Comparison of ENCODE assay signal across 25 cellular contexts in genomic region chr2:229997565-229997964, GRCh38.
A peak's percentile ranks its signal among the peaks of the same experiment; 100 is the strongest.
DNase-seq lines count a peak whose midpoint lies in the region; ATAC-seq, FAIRE-seq and TF ChIP-seq lines count a peak whose summit lies in the region.
"Had no signal": no experiment of that assay in that cellular context is flagged by ENCODE, and none has a peak within 500 bp of the region (broad histone marks: within the 10 kb centered on the region; RNA-seq: fewer than 3 reads in every experiment).

No MANE protein-coding gene starts in this region.

- no peak for ATAC-seq in CD4-positive, CD25-positive, alpha-beta regulatory T cell (ENCODE audit: low read depth in 2 of 2)
- ATAC-seq in GM18505 (IDR thresholded peaks at IDR 0.05; ENCODE audit: unreplicated experiment): no peak
- ATAC-seq: A549 had no signal

- intact Hi-C loops in esophagus muscularis mucosa (cut with DNase I): no loop called here

- no peak overlapping the region for H3K9ac ChIP-seq in OCI-LY3 (ENCODE audit: low read length)
- H3K9ac ChIP-seq: BLaER1 treated with 17β-estradiol and CSF1 and Interleukin-3, amounts not matched to agents 10 nM and 100 nM; GM23248 had no signal

- H3K9me3 ChIP-seq in CD4-positive, CD25-positive, alpha-beta regulatory T cell (ENCODE audit: control insufficient read depth in 2 of 2, low read length in 2 of 2): no peaks in the 10 kb centered on the region
- H3K9me3 ChIP-seq in OCI-LY3 (ENCODE audit: insufficient read depth, low read length) (no peaks in the 10 kb centered on the region), esophagus muscularis mucosa (no peaks in the 10 kb centered on the region), small intestine (ENCODE audit: control insufficient read depth, low read depth) (no peaks in the 10 kb centered on the region)
- H3K9me3 ChIP-seq: A549; BE2C; BLaER1 treated with 17β-estradiol and CSF1 and Interleukin-3, amounts not matched to agents 10 nM and 100 nM had no signal

- H3K9me3 Mint-ChIP-seq in CD4-positive, CD25-positive, alpha-beta regulatory T cell: no peaks in the 10 kb centered on the region
- H3K9me3 Mint-ChIP-seq: CD14-positive monocyte; CD4-positive, alpha-beta memory T cell had no signal

- H2AFZ ChIP-seq in OCI-LY3 (ENCODE audit: low read depth, low read length): no peak overlapping the region
- H2AFZ ChIP-seq: GM23248 had no signal

- no peaks in the 10 kb centered on the region for H3K27me3 ChIP-seq in CD4-positive, CD25-positive, alpha-beta regulatory T cell (ENCODE audit: control insufficient read depth, insufficient read depth, low read length)
- H3K27me3 ChIP-seq in OCI-LY3 (ENCODE audit: low read depth, low read length) (no peaks in the 10 kb centered on the region), esophagus muscularis mucosa (no peaks in the 10 kb centered on the region), small intestine (ENCODE audit: control insufficient read depth in 2 of 2, insufficient read depth in 2 of 2, low read length in 2 of 2) (no peaks in the 10 kb centered on the region)
- H3K27me3 ChIP-seq: BE2C; BLaER1 treated with 17β-estradiol and CSF1 and Interleukin-3, amounts not matched to agents 10 nM and 100 nM had no signal

- no peak overlapping the region for H3K4me3 ChIP-seq in CD4-positive, CD25-positive, alpha-beta regulatory T cell (ENCODE audit: low read depth, low read length)
- H3K4me3 ChIP-seq in OCI-LY3 (ENCODE audit: low read length): 0 out of 2 replicates have a peak overlapping the region, but pooled peaks have one; percentile 10
- no peak overlapping the region for H3K4me3 ChIP-seq in esophagus muscularis mucosa
- H3K4me3 ChIP-seq in small intestine (ENCODE audit: low read depth in 1 of 2, low read length in 2 of 2): no peak overlapping the region
- H3K4me3 ChIP-seq: A549; BLaER1 treated with 17β-estradiol and CSF1 and Interleukin-3, amounts not matched to agents 10 nM and 100 nM; GM23248 had no signal

- H3K4me1 ChIP-seq in CD4-positive, CD25-positive, alpha-beta regulatory T cell (ENCODE audit: control insufficient read depth, insufficient read depth, low read length, poor library complexity, severe bottlenecking): peaks cover 7% of the 10 kb centered on the region
- H3K4me1 ChIP-seq in OCI-LY3 (ENCODE audit: low read length) (peaks cover 24% of the 10 kb centered on the region), esophagus muscularis mucosa (no peaks in the 10 kb centered on the region), small intestine (ENCODE audit: control insufficient read depth in 2 of 2, insufficient read depth in 1 of 2, low read depth in 1 of 2, low read length in 1 of 2) (no peaks in the 10 kb centered on the region)
- H3K4me1 ChIP-seq: A549 had no signal

- WGBS in esophagus muscularis mucosa: 80% methylated on average over 3 of the region's 3 CpGs
- 74 to 100% (median 90%) methylated on average over 3 of the region's 3 CpGs for WGBS in small intestine, 3 donors

- H3K4me3 Mint-ChIP-seq in CD4-positive, CD25-positive, alpha-beta regulatory T cell: no peak overlapping the region
- H3K4me3 Mint-ChIP-seq: CD14-positive monocyte; CD4-positive, alpha-beta memory T cell had no signal

- H3K36me3 ChIP-seq in CD4-positive, CD25-positive, alpha-beta regulatory T cell (ENCODE audit: control insufficient read depth, insufficient read depth, low read length): no peaks in the 10 kb centered on the region
- H3K36me3 ChIP-seq in OCI-LY3 (replicated peaks; ENCODE audit: low read depth, low read length) (no peaks in the 10 kb centered on the region), esophagus muscularis mucosa (no peaks in the 10 kb centered on the region), small intestine (ENCODE audit: control insufficient read depth in 2 of 2, insufficient read depth in 2 of 2, low read length in 2 of 2) (peaks cover 0 to 2% of the 10 kb centered on the region in 2 donors)
- H3K36me3 ChIP-seq: BE2C; BLaER1 treated with 17β-estradiol and CSF1 and Interleukin-3, amounts not matched to agents 10 nM and 100 nM had no signal

- DNase-seq in CD4-positive, CD25-positive, alpha-beta regulatory T cell: no peak
- DNase-seq in esophagus muscularis mucosa (ENCODE audit: extremely low spot score) (peak; percentile 75), NCI-H146 treated with DMSO at 0.1 percent for 48 hours (lab: John Stamatoyannopoulos, UW; ENCODE audit: unreplicated experiment) (no peak), small intestine (no peak)
- DNase-seq: 8988T; ACHN; AML-193; BE2C; Calu3; CD4-positive, alpha-beta memory T cell; COR-L47; DMS53; DMS79 treated with DMSO at 0.1 percent for 48 hours; GF-D8; GM23248; H7; HCEC 1CT had no signal

- H3K79me2 ChIP-seq in OCI-LY3 (ENCODE audit: low read length): no peaks in the 10 kb centered on the region

- H3K4me2 ChIP-seq in OCI-LY3 (ENCODE audit: low read length): peak overlapping the region; percentile 45
- H3K4me2 ChIP-seq: A549; BLaER1 treated with 17β-estradiol and CSF1 and Interleukin-3, amounts not matched to agents 10 nM and 100 nM had no signal

- no peak for TF ChIP-seq POLR2A in esophagus muscularis mucosa (IDR thresholded peaks at IDR 0.05; ENCODE audit: low read depth)
- TF ChIP-seq POLR2A in GM18505 (IDR thresholded peaks at IDR 0.05; ENCODE audit: borderline replicate concordance, extremely low read depth, insufficient read depth, insufficient read length): no peak

- FAIRE-seq in small intestine (lab: Jason Lieb, UNC): no peak
- FAIRE-seq: A549, GM12892, GM19239, H1 had no signal

- TF ChIP-seq CTCF in OCI-LY3 (IDR thresholded peaks at IDR 0.05; ENCODE audit: low read depth, low read length) (no peak), esophagus muscularis mucosa (IDR thresholded peaks at IDR 0.05) (no peak)

- H3K36me3 Mint-ChIP-seq in CD4-positive, CD25-positive, alpha-beta regulatory T cell: peaks cover 12% of the 10 kb centered on the region
- H3K36me3 Mint-ChIP-seq: CD14-positive monocyte had no signal

- peak overlapping the region in 2 of 3 donors; percentile 13 to 60 for H3K27ac Mint-ChIP-seq in CD4-positive, CD25-positive, alpha-beta regulatory T cell
- H3K27ac Mint-ChIP-seq: CD14-positive monocyte had no signal

- no peak overlapping the region for H3K27ac ChIP-seq in CD4-positive, CD25-positive, alpha-beta regulatory T cell (ENCODE audit: insufficient read depth, low read length, poor library complexity, severe bottlenecking)
- H3K27ac ChIP-seq in OCI-LY3 (ENCODE audit: low read length) (no peak overlapping the region), esophagus muscularis mucosa (replicated peaks in 1 of 4) (no peak overlapping the region), small intestine (ENCODE audit: low read depth in 1 of 2, low read length in 1 of 2) (no peak overlapping the region)
- H3K27ac ChIP-seq: A549; BLaER1 treated with 17β-estradiol and CSF1 and Interleukin-3, amounts not matched to agents 10 nM and 100 nM; GM23248 had no signal

- no peak for TF ChIP-seq EP300 in esophagus muscularis mucosa (IDR thresholded peaks at IDR 0.05)

- H3K4me1 Mint-ChIP-seq in CD4-positive, CD25-positive, alpha-beta regulatory T cell: peaks cover 0 to 5% (median 0%) of the 10 kb centered on the region in 4 donors

- H3K27me3 Mint-ChIP-seq in CD4-positive, CD25-positive, alpha-beta regulatory T cell: no peaks in the 10 kb centered on the region
- H3K27me3 Mint-ChIP-seq: CD4-positive, alpha-beta memory T cell had no signal

- no peaks in the 10 kb centered on the region for H4K20me1 ChIP-seq in OCI-LY3 (ENCODE audit: insufficient read depth, low read length)
- H4K20me1 ChIP-seq: BLaER1 treated with 17β-estradiol and CSF1 and Interleukin-3, amounts not matched to agents 10 nM and 100 nM had no signal
